Comparison of ENCODE assay signal across 1 cellular context in genomic region chr9:130526854-130527650, GRCh38.
TF ChIP-seq lines count a peak whose summit lies in the region.

No MANE protein-coding gene starts in this region.

TF ChIP-seq in HepG2, 621 proteins besides CTCF, POLR2A, EP300 and RAD21 (continued from another document and continues in another):
- TF ChIP-seq ZFP91 (CRISPR knock-in tag; IDR thresholded peaks at IDR 0.05; ENCODE audit: borderline replicate concordance) (peak; percentile 48; the same call in 1 of the 2 replicates), FOXP4 (CRISPR knock-in tag; IDR thresholded peaks at IDR 0.05) (peak; percentile 79), MAFF (IDR thresholded peaks at IDR 0.05; ENCODE audit: low read depth, low read length) (no peak), RELA (CRISPR knock-in tag; IDR thresholded peaks at IDR 0.05) (no peak), HNRNPLL (IDR thresholded peaks at IDR 0.05; ENCODE audit: low read depth, low read length, poor library complexity, severe bottlenecking) (peak; percentile 49), ASH2L (IDR thresholded peaks at IDR 0.05; ENCODE audit: insufficient read length, low read depth, low read length) (peak; percentile 29), ZNF746 (CRISPR knock-in tag; IDR thresholded peaks at IDR 0.05) (peak; percentile 88), NR2F2 (IDR thresholded peaks at IDR 0.05; ENCODE audit: borderline replicate concordance, low read depth) (peak; percentile 96), ZNF770 (CRISPR knock-in tag; IDR thresholded peaks at IDR 0.05) (no peak), DMAP1 (CRISPR knock-in tag; IDR thresholded peaks at IDR 0.05) (peak; percentile 44; the same call in 1 of the 2 replicates), CSRNP1 (CRISPR knock-in tag; IDR thresholded peaks at IDR 0.05) (no peak), KDM3A (CRISPR knock-in tag; IDR thresholded peaks at IDR 0.05; ENCODE audit: low read depth) (peak; percentile 69; the same call in 1 of the 2 replicates), THRA (CRISPR knock-in tag; IDR thresholded peaks at IDR 0.05; ENCODE audit: borderline replicate concordance) (peak; percentile 74; the same call in 1 of the 2 replicates), GFI1 (CRISPR knock-in tag; IDR thresholded peaks at IDR 0.05; ENCODE audit: borderline replicate concordance) (0 out of 2 replicates have a peak, but pooled peaks have one; percentile 58), ZFX (CRISPR knock-in tag; IDR thresholded peaks at IDR 0.05; ENCODE audit: low read depth) (peak; percentile 55), JUND (CRISPR knock-in tag; IDR thresholded peaks at IDR 0.05) (no peak; the same call in none of the 2 replicates), KDM6A (CRISPR knock-in tag; IDR thresholded peaks at IDR 0.05; ENCODE audit: low read depth) (peak; percentile 86), ARID4A (CRISPR knock-in tag; IDR thresholded peaks at IDR 0.05; ENCODE audit: borderline replicate concordance) (peak; percentile 79), SP5 (CRISPR knock-in tag; IDR thresholded peaks at IDR 0.05; ENCODE audit: borderline replicate concordance, low read depth) (0 out of 2 replicates have a peak, but pooled peaks have one; percentile 26), E2F2 (CRISPR knock-in tag; IDR thresholded peaks at IDR 0.05; ENCODE audit: borderline replicate concordance) (no peak), FOXP1 (IDR thresholded peaks at IDR 0.05) (no peak), FOXP1 (CRISPR knock-in tag; IDR thresholded peaks at IDR 0.05) (peak; percentile 75), E2F1 (CRISPR knock-in tag; IDR thresholded peaks at IDR 0.05) (peak; percentile 46; the same call in 1 of the 2 replicates), ZNF264 (CRISPR knock-in tag; IDR thresholded peaks at IDR 0.05) (peak; percentile 47; the same call in 1 of the 2 replicates), NR2C2 (CRISPR knock-in tag; IDR thresholded peaks at IDR 0.05; ENCODE audit: borderline replicate concordance) (peak; percentile 92), ZNF609 (CRISPR knock-in tag; IDR thresholded peaks at IDR 0.05; ENCODE audit: borderline replicate concordance) (peak; percentile 82), RXRA (CRISPR knock-in tag; IDR thresholded peaks at IDR 0.05) (peak; percentile 95), ESRRA (CRISPR knock-in tag; IDR thresholded peaks at IDR 0.05; ENCODE audit: low read depth) (peak; percentile 90)
